ENCODE assay signal across 13 cellular contexts in the genomic region with DNA sequence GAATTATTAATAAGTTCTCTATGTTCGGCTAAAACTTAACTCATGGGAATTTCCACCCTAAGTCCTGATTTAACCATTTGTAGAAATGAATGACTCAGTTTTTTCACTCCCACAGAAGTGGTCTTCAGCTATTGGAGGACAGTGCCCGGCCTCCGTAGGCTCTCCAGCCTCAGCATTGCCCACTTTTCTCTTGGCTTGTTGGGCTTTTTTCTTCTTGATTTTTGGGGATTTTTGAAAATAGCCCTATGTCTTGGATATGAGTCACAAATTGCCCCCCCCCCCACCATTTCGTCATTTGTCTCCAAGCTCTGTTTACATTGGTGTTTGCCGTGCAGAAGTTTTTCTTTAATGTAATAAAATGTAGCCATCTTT.
A peak's percentile ranks its signal among the peaks of the same experiment; 100 is the strongest.
DNase-seq lines count a peak whose midpoint lies in the region; ATAC-seq and TF ChIP-seq lines count a peak whose summit lies in the region.
"Had no signal": no experiment of that assay in that cellular context is flagged by ENCODE, and none has a peak within 500 bp of the region (broad histone marks: within the 10 kb centered on the region; RNA-seq: fewer than 3 reads in every experiment).

No MANE protein-coding gene starts in this region.

- no peak overlapping the region for H3K4me3 Mint-ChIP-seq in activated CD4-positive, alpha-beta T cell treated with anti-CD3 and anti-CD28 coated beads, Interleukin-2, amount 10 ng/mL, durations not matched to agents 24 days and 14 days
- H3K4me3 Mint-ChIP-seq in natural killer cell, result no peak overlapping the region
- H3K4me3 Mint-ChIP-seq: T-helper 1 cell treated with Interleukin-12 subunit alpha and Interleukin-12 subunit beta and Interleukin-4 antibody, amounts not matched to agents 30 μg/mL and 1 μg/mL, for 36 hours had no signal

- peak overlapping the region; percentile 22; the same call in 1 of the 2 replicates for H3K9ac ChIP-seq in Karpas-422 (ENCODE audit: low read length)

- H3K4me3 ChIP-seq in Karpas-422 (ENCODE audit: low read length) (no peak overlapping the region), brain microvascular endothelial cell (ENCODE audit: low read depth, low read length) (no peak overlapping the region), right cardiac atrium (ENCODE audit: low read length) (no peak overlapping the region)
- H3K4me3 ChIP-seq: lower lobe of right lung, psoas muscle, vagina had no signal

- intact Hi-C loops in activated CD4-positive, alpha-beta T cell treated with anti-CD3 and anti-CD28 coated beads, Interleukin-2, amount 10 ng/mL, durations not matched to agents 24 days and 14 days (cut with micrococcal nuclease), result loop anchor here (5.0 kb wide), 1 partner anchor 34 kb away; no protein-coding TSS in a partner anchor
- intact Hi-C loops in natural killer cell (cut with micrococcal nuclease), result no loop called here
- intact Hi-C loops in left cardiac atrium (cut with DNase I), result no loop called here
- intact Hi-C loops in right cardiac atrium (cut with DNase I), result no loop called here

- H3K27ac ChIP-seq in Karpas-422 (ENCODE audit: low read length) (peak overlapping the region; percentile 72), brain microvascular endothelial cell (peak overlapping the region; percentile 38), right cardiac atrium (ENCODE audit: low read length) (no peak overlapping the region)
- H3K27ac ChIP-seq: lower lobe of right lung, psoas muscle, vagina had no signal

- H3K79me2 ChIP-seq in Karpas-422 (ENCODE audit: low read length), result peaks cover 94% of the 10 kb centered on the region

- H3K4me1 Mint-ChIP-seq in activated CD4-positive, alpha-beta T cell treated with anti-CD3 and anti-CD28 coated beads, Interleukin-2, amount 10 ng/mL, durations not matched to agents 24 days and 14 days, result peaks cover 31% of the 10 kb centered on the region
- peaks cover 15 to 26% of the 10 kb centered on the region in 2 donors for H3K4me1 Mint-ChIP-seq in natural killer cell

- no peak for DNase-seq in activated CD4-positive, alpha-beta T cell treated with anti-CD3 and anti-CD28 coated beads, Interleukin-2, amount 10 ng/mL, durations not matched to agents 24 days and 14 days
- DNase-seq in activated CD4-positive, alpha-beta T cell treated with anti-CD3 and anti-CD28 coated beads for 48 hours, result no peak
- DNase-seq in Karpas-422 (no peak), brain microvascular endothelial cell (peak; percentile 78), natural killer cell (no peak), left cardiac atrium (no peak), right cardiac atrium (no peak)
- DNase-seq: activated CD8-positive, alpha-beta memory T cell treated with anti-CD3 and anti-CD28 coated beads, Interleukin-2, amount 50 U/mL, for 48 hours; lower lobe of right lung; psoas muscle had no signal

- H3K27ac Mint-ChIP-seq in activated CD4-positive, alpha-beta T cell treated with anti-CD3 and anti-CD28 coated beads, Interleukin-2, amount 10 ng/mL, durations not matched to agents 24 days and 14 days, result peak overlapping the region; percentile 37
- H3K27ac Mint-ChIP-seq in natural killer cell, result peak overlapping the region; percentile 3 to 78

- H3K4me1 ChIP-seq in Karpas-422 (ENCODE audit: low read length), result peaks cover 94% of the 10 kb centered on the region
- peaks cover 3% of the 10 kb centered on the region for H3K4me1 ChIP-seq in right cardiac atrium (ENCODE audit: control insufficient read depth, insufficient read depth, low read length)
- H3K4me1 ChIP-seq: lower lobe of right lung, vagina had no signal

- in situ Hi-C loops in brain microvascular endothelial cell (cut with HindIII; ENCODE audit: low pct_ligation_motif_present, low sequenced_read_pairs), result no loop called here

- TF ChIP-seq CTCF in brain microvascular endothelial cell (IDR thresholded peaks at IDR 0.05; ENCODE audit: low read depth, low read length, missing control alignments), result no peak
- TF ChIP-seq CTCF in natural killer cell (IDR thresholded peaks at IDR 0.05), result no peak

- H3K36me3 ChIP-seq in Karpas-422 (ENCODE audit: insufficient read depth, low read length) (no peaks in the 10 kb centered on the region), brain microvascular endothelial cell (replicated peaks) (no peaks in the 10 kb centered on the region)
- H3K36me3 ChIP-seq: lower lobe of right lung, vagina had no signal

- H3K9me3 ChIP-seq in Karpas-422 (ENCODE audit: low read length) (no peaks in the 10 kb centered on the region), right cardiac atrium (ENCODE audit: control insufficient read depth, low read length) (no peaks in the 10 kb centered on the region)
- H3K9me3 ChIP-seq: lower lobe of right lung, psoas muscle, vagina had no signal

- no peaks in the 10 kb centered on the region for H4K20me1 ChIP-seq in Karpas-422 (ENCODE audit: insufficient read depth, low read depth, low read length)

- ATAC-seq in natural killer cell (no peak), left cardiac atrium (no peak), right cardiac atrium (no peak), GM21737 (IDR thresholded peaks at IDR 0.05; ENCODE audit: unreplicated experiment) (no peak)
- ATAC-seq: lower lobe of right lung had no signal

- 78% methylated on average over 5 of the region's 5 CpGs for WGBS in right cardiac atrium

- no peaks in the 10 kb centered on the region for H3K36me3 Mint-ChIP-seq in activated CD4-positive, alpha-beta T cell treated with anti-CD3 and anti-CD28 coated beads, Interleukin-2, amount 10 ng/mL, durations not matched to agents 24 days and 14 days (ENCODE audit: low read depth)
- no peaks in the 10 kb centered on the region for H3K36me3 Mint-ChIP-seq in natural killer cell

- no peak overlapping the region for H2AFZ ChIP-seq in Karpas-422 (ENCODE audit: low read length)

- H3K9me3 Mint-ChIP-seq in activated CD4-positive, alpha-beta T cell treated with anti-CD3 and anti-CD28 coated beads, Interleukin-2, amount 10 ng/mL, durations not matched to agents 24 days and 14 days, result no peaks in the 10 kb centered on the region
- no peaks in the 10 kb centered on the region for H3K9me3 Mint-ChIP-seq in natural killer cell
- H3K9me3 Mint-ChIP-seq: T-helper 1 cell treated with Interleukin-12 subunit alpha and Interleukin-12 subunit beta and Interleukin-4 antibody, amounts not matched to agents 30 μg/mL and 1 μg/mL, for 36 hours had no signal

- no peaks in the 10 kb centered on the region for H3K9me2 ChIP-seq in Karpas-422 (replicated peaks; ENCODE audit: insufficient read depth, low read length)

- H3K4me2 ChIP-seq in Karpas-422 (ENCODE audit: low read depth, low read length, poor library complexity, severe bottlenecking), result peak overlapping the region; percentile 52

- H3K27me3 Mint-ChIP-seq in activated CD4-positive, alpha-beta T cell treated with anti-CD3 and anti-CD28 coated beads, Interleukin-2, amount 10 ng/mL, durations not matched to agents 24 days and 14 days, result no peaks in the 10 kb centered on the region
- no peaks in the 10 kb centered on the region for H3K27me3 Mint-ChIP-seq in natural killer cell (ENCODE audit: low read depth in 2 of 2)

- H3K27me3 ChIP-seq in Karpas-422 (ENCODE audit: low read length) (no peaks in the 10 kb centered on the region), brain microvascular endothelial cell (replicated peaks) (no peaks in the 10 kb centered on the region), right cardiac atrium (ENCODE audit: control insufficient read depth, insufficient read depth) (no peaks in the 10 kb centered on the region)
- H3K27me3 ChIP-seq: vagina had no signal
